In the genomic region with DNA sequence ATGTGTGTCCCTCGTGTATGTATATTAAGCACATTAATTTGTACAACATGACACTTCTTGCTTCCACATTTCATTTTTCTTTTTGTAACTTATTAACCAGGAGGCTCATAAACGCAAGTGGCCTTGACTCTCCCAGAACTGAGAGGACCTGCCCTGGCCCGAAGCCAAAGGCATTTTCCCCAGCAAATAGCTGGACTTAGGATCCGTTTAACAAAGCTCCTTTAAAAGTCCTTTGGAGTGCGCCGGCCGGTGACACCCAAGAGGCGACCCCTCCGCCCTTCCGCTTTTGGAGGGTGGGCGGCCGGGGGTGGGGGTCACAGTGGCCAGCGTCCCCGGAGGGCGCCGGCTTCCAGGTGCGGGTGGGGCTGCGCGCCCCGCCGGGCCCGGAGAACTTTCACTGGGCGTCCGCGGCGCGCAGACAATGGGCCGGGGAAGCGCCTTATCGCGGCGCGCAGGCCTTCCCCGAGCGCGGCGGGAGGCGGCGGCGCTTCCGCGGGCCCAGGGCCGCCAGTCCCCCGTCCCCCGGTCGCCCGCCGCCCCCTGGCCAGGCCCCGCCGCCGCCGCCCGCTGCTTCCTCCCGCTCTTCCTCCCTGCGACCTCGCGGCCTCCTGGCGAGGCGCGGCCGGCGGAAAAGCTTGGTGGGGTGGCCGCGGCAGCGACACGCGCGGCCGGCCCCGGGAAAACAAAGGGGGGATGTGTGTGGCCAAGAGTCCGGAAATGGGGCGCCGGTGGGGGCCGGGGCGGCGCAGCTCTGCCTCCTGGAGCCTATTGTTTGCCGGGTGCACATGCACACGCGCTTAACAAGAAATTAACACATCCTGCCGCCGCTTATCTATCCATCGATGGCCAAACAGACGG, we compare ENCODE assay signal across 1 cellular context.
TF ChIP-seq lines count a peak whose summit lies in the region.

No MANE protein-coding gene starts in this region.

TF ChIP-seq in K562, 482 proteins besides CTCF, POLR2A, EP300 and RAD21 (continued from another document and continues in another):
- no peak for TF ChIP-seq RBM22 (IDR thresholded peaks at IDR 0.05; ENCODE audit: low read depth, low read length, poor library complexity, severe bottlenecking)
- no peak for TF ChIP-seq SRSF1 (IDR thresholded peaks at IDR 0.05; ENCODE audit: low read depth, low read length)
- TF ChIP-seq ZNF589 (CRISPR knock-in tag; IDR thresholded peaks at IDR 0.05; ENCODE audit: low read depth), result peak; percentile 87
- TF ChIP-seq ZNF79 (CRISPR knock-in tag; IDR thresholded peaks at IDR 0.05; ENCODE audit: low read depth), result no peak
- no peak for TF ChIP-seq ZNF318 (IDR thresholded peaks at IDR 0.05; ENCODE audit: borderline replicate concordance in 1 of 2, low read depth in 1 of 2)
- no peak for TF ChIP-seq RNF219 (CRISPR knock-in tag; IDR thresholded peaks at IDR 0.05)
- no peak for TF ChIP-seq SMARCE1 (IDR thresholded peaks at IDR 0.05)
- no peak for TF ChIP-seq MED1 (CRISPR knock-in tag; IDR thresholded peaks at IDR 0.05; ENCODE audit: borderline replicate concordance)
- TF ChIP-seq NR2C1 (IDR thresholded peaks at IDR 0.05), result no peak
- TF ChIP-seq NR2C1 (tag; IDR thresholded peaks at IDR 0.05), result no peak
- TF ChIP-seq, protein P1, sequence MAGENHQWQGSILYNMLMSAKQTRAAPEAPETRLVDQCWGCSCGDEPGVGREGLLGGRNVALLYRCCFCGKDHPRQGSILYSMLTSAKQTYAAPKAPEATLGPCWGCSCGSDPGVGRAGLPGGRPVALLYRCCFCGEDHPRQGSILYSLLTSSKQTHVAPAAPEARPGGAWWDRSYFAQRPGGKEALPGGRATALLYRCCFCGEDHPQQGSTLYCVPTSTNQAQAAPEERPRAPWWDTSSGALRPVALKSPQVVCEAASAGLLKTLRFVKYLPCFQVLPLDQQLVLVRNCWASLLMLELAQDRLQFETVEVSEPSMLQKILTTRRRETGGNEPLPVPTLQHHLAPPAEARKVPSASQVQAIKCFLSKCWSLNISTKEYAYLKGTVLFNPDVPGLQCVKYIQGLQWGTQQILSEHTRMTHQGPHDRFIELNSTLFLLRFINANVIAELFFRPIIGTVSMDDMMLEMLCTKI (IDR thresholded peaks at IDR 0.05; ENCODE audit: partially characterized antibody), result no peak
- TF ChIP-seq NCOR1 (IDR thresholded peaks at IDR 0.05), result peak; percentile 65
- TF ChIP-seq RBM39 (optimal IDR thresholded peaks at IDR 0.05; ENCODE audit: low read depth, low read length), result no peak
- no peak for TF ChIP-seq ATF1 (CRISPR knock-in tag; IDR thresholded peaks at IDR 0.05)
- peak; percentile 60 for TF ChIP-seq ATF1 (tag; IDR thresholded peaks at IDR 0.05)
- no peak for TF ChIP-seq CSDE1 (IDR thresholded peaks at IDR 0.05)
- peak; percentile 81 for TF ChIP-seq EP400 (IDR thresholded peaks at IDR 0.05)
- TF ChIP-seq, protein P2, sequence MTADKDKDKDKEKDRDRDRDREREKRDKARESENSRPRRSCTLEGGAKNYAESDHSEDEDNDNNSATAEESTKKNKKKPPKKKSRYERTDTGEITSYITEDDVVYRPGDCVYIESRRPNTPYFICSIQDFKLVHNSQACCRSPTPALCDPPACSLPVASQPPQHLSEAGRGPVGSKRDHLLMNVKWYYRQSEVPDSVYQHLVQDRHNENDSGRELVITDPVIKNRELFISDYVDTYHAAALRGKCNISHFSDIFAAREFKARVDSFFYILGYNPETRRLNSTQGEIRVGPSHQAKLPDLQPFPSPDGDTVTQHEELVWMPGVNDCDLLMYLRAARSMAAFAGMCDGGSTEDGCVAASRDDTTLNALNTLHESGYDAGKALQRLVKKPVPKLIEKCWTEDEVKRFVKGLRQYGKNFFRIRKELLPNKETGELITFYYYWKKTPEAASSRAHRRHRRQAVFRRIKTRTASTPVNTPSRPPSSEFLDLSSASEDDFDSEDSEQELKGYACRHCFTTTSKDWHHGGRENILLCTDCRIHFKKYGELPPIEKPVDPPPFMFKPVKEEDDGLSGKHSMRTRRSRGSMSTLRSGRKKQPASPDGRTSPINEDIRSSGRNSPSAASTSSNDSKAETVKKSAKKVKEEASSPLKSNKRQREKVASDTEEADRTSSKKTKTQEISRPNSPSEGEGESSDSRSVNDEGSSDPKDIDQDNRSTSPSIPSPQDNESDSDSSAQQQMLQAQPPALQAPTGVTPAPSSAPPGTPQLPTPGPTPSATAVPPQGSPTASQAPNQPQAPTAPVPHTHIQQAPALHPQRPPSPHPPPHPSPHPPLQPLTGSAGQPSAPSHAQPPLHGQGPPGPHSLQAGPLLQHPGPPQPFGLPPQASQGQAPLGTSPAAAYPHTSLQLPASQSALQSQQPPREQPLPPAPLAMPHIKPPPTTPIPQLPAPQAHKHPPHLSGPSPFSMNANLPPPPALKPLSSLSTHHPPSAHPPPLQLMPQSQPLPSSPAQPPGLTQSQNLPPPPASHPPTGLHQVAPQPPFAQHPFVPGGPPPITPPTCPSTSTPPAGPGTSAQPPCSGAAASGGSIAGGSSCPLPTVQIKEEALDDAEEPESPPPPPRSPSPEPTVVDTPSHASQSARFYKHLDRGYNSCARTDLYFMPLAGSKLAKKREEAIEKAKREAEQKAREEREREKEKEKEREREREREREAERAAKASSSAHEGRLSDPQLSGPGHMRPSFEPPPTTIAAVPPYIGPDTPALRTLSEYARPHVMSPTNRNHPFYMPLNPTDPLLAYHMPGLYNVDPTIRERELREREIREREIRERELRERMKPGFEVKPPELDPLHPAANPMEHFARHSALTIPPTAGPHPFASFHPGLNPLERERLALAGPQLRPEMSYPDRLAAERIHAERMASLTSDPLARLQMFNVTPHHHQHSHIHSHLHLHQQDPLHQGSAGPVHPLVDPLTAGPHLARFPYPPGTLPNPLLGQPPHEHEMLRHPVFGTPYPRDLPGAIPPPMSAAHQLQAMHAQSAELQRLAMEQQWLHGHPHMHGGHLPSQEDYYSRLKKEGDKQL (CRISPR knock-in tag; IDR thresholded peaks at IDR 0.05; ENCODE audit: borderline replicate concordance), result no peak
- TF ChIP-seq SMAD2 (IDR thresholded peaks at IDR 0.05; ENCODE audit: low read depth, low read length), result no peak
- TF ChIP-seq TFAM (CRISPR knock-in tag; conservative IDR thresholded peaks at IDR 0.05), result no peak
- TF ChIP-seq ZNF57 (CRISPR knock-in tag; IDR thresholded peaks at IDR 0.05), result no peak
- peak; percentile 93 for TF ChIP-seq CXXC5 (CRISPR knock-in tag; IDR thresholded peaks at IDR 0.05)
- TF ChIP-seq, protein P3, sequence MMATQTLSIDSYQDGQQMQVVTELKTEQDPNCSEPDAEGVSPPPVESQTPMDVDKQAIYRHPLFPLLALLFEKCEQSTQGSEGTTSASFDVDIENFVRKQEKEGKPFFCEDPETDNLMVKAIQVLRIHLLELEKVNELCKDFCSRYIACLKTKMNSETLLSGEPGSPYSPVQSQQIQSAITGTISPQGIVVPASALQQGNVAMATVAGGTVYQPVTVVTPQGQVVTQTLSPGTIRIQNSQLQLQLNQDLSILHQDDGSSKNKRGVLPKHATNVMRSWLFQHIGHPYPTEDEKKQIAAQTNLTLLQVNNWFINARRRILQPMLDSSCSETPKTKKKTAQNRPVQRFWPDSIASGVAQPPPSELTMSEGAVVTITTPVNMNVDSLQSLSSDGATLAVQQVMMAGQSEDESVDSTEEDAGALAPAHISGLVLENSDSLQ (IDR thresholded peaks at IDR 0.05), result no peak
- TF ChIP-seq CCAR2 (IDR thresholded peaks at IDR 0.05; ENCODE audit: low read depth, low read length), result no peak
- TF ChIP-seq STAG1 (CRISPR knock-in tag; IDR thresholded peaks at IDR 0.05; ENCODE audit: borderline replicate concordance), result no peak
- TF ChIP-seq NR1H2 (CRISPR knock-in tag; IDR thresholded peaks at IDR 0.05), result no peak
- no peak for TF ChIP-seq HNRNPK (IDR thresholded peaks at IDR 0.05; ENCODE audit: low read depth, low read length, poor library complexity, severe bottlenecking)
- no peak for TF ChIP-seq PHTF2 (CRISPR knock-in tag; IDR thresholded peaks at IDR 0.05)
- TF ChIP-seq, protein P4, sequence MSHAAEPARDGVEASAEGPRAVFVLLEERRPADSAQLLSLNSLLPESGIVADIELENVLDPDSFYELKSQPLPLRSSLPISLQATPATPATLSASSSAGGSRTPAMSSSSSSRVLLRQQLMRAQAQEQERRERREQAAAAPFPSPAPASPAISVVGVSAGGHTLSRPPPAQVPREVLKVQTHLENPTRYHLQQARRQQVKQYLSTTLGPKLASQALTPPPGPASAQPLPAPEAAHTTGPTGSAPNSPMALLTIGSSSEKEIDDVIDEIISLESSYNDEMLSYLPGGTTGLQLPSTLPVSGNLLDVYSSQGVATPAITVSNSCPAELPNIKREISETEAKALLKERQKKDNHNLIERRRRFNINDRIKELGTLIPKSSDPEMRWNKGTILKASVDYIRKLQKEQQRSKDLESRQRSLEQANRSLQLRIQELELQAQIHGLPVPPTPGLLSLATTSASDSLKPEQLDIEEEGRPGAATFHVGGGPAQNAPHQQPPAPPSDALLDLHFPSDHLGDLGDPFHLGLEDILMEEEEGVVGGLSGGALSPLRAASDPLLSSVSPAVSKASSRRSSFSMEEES (CRISPR knock-in tag; IDR thresholded peaks at IDR 0.05), result no peak
- peak; percentile 77 for TF ChIP-seq GATAD2A (IDR thresholded peaks at IDR 0.05)
- peak; percentile 91 for TF ChIP-seq GTF2E2 (tag; IDR thresholded peaks at IDR 0.05)
- TF ChIP-seq CCNT2 (IDR thresholded peaks at IDR 0.05; ENCODE audit: borderline replicate concordance, extremely low read depth, insufficient read length, low read depth, low read length), result peak; percentile 97
